22 cellular contexts compared by ENCODE assay signal in the genomic region with DNA sequence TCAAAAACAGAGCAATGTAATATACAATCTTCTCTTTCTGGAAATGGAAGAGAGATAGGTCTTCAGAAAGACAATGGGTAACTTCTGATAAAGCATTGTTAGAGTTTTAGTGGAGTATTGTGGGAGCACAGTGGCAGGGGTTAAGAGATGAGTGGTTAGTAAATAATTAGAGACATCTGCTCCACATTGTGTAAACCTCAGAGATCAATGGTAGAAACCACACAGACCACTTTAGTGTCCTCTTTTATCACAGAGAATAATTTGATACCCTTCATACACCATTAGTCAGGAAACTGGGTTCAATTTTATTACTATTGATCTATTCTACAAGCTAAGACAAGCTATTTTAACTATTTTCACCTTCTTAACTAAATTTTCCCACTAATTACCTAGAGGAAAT.
DNase-seq lines count a peak whose midpoint lies in the region; ATAC-seq lines count a peak whose summit lies in the region.
"Had no signal": no experiment of that assay in that cellular context is flagged by ENCODE, and none has a peak within 500 bp of the region (broad histone marks: within the 10 kb centered on the region; RNA-seq: fewer than 3 reads in every experiment).

No MANE protein-coding gene starts in this region.

- DNase-seq in NCI-H1092 treated with DMSO at 0.1 percent for 48 hours (lab: John Stamatoyannopoulos, UW), result peak; percentile 39
- DNase-seq in NCI-H1092 (lab: John Stamatoyannopoulos, UW), result no peak
- DNase-seq in NCI-H2029 (lab: John Stamatoyannopoulos, UW), result peak; percentile 36
- peak; percentile 25 for DNase-seq in NCI-H510A (lab: John Stamatoyannopoulos, UW)
- peak; percentile 36 for DNase-seq in SW480 (ENCODE audit: low spot score)
- no peak for DNase-seq in NCI-H2196 treated with DMSO at 0.1 percent for 48 hours (lab: John Stamatoyannopoulos, UW; ENCODE audit: unreplicated experiment)
- DNase-seq: 8988T; CD4-positive, alpha-beta memory T cell; EL; GF-D8; GOT3; HCEC 1CT; Karpas-422; MV-4-11; NCI-H1436; NCI-H187 treated with DMSO at 0.1 percent for 48 hours; NCI-H526; OCI-M1; T-helper 17 cell had no signal

- ATAC-seq in HG03280 (IDR thresholded peaks at IDR 0.05; ENCODE audit: unreplicated experiment) (no peak), GM21381 (IDR thresholded peaks at IDR 0.05; ENCODE audit: unreplicated experiment) (no peak)
- ATAC-seq: Right ventricle myocardium inferior, T-helper 17 cell had no signal

Comparison
In these comparisons a context has a peak if more than half of its experiments do, and no peak if none do; other contexts are left out.
1. DNase-seq: peak in NCI-H1092 treated with DMSO at 0.1 percent for 48 hours (single experiment), NCI-H2029 (single experiment), NCI-H510A (single experiment) and SW480 (single experiment); none in NCI-H1092 (single experiment) and NCI-H2196 treated with DMSO at 0.1 percent for 48 hours (single experiment).